Comparison of ENCODE assay signal across 20 cellular contexts in the genomic region with DNA sequence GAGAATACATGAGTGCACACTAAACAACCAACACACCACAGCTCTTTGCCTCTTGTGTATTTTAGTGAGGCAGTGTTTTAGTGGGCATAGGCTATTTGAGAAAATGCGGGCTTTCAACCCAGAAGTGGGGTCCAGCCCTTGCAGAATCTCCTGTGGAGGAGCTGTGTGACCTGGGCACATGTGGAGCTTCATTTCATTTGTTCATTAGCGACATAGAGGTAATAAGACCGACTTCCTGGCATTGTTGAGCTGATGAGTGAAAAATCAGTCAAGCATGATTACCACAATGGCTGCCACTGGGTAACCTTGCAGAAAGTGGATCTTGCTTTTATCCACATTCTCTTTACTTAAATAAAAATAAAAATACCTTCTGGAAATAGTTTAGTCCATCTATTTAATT.
"Had no signal": no experiment of that assay in that cellular context is flagged by ENCODE, and none has a peak within 500 bp of the region (broad histone marks: within the 10 kb centered on the region; RNA-seq: fewer than 3 reads in every experiment).

No MANE protein-coding gene starts in this region.

- H3K9me3 ChIP-seq: MG63, SK-N-SH had no signal

- H3K4me3 ChIP-seq: MG63 had no signal

- H3K27me3 ChIP-seq: MG63 had no signal

- H3K36me3 ChIP-seq: MG63 had no signal

- H3K4me2 ChIP-seq: SK-N-SH had no signal

- H3K9ac ChIP-seq: SK-N-SH had no signal

- H3K27ac ChIP-seq: RWPE1 had no signal

- DNase-seq: MG63, NCI-H1092, NCI-H1105 treated with DMSO at 0.1 percent for 48 hours, NCI-H1417 treated with DMSO at 0.1 percent for 48 hours, NCI-H146, NCI-H187, NCI-H2029, NCI-H2081 treated with DMSO at 0.1 percent for 48 hours, NCI-H2171, NCI-H226, NCI-H446, NCI-H510A, NCI-H524 treated with DMSO at 0.1 percent for 48 hours, NCI-H69, NCI-H774, PC-3, SHP77, SK-N-SH, SW 1271 had no signal
